In the genomic region with DNA sequence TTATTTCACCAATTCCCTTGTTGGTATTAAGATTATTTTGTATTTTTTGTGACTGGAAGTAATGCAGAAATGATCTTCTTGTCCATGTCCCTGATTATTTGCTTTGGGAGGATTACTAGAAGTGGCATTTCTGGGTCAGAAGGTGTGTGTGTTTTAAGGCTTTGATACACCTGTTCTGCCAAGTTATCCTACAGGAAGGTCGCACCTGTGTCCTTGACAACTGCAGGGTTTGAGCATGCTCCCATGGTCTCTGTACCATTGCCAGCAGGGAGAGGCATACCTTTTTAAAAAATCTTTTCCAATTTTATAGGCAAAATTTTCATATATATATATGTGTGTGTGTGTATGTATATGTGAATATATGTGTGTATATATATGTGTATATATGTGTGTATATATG, we compare ENCODE assay signal across 5 cellular contexts.
"Had no signal": no experiment of that assay in that cellular context is flagged by ENCODE, and none has a peak within 500 bp of the region (broad histone marks: within the 10 kb centered on the region; RNA-seq: fewer than 3 reads in every experiment).

No MANE protein-coding gene starts in this region.

- H3K4me3 ChIP-seq: GM23338, K562 had no signal

- H3K27ac Mint-ChIP-seq: GM23338, H9 had no signal

- H3K9me3 Mint-ChIP-seq: GM23338, H9 had no signal

- DNase-seq: H9, HCEC 1CT, IMR-90 had no signal

- H3K4me1 Mint-ChIP-seq: GM23338 had no signal

- ATAC-seq: GM23338, K562 had no signal

- H3K4me3 Mint-ChIP-seq: GM23338, H9 had no signal
